30 cellular contexts compared by ENCODE assay signal in the genomic region with DNA sequence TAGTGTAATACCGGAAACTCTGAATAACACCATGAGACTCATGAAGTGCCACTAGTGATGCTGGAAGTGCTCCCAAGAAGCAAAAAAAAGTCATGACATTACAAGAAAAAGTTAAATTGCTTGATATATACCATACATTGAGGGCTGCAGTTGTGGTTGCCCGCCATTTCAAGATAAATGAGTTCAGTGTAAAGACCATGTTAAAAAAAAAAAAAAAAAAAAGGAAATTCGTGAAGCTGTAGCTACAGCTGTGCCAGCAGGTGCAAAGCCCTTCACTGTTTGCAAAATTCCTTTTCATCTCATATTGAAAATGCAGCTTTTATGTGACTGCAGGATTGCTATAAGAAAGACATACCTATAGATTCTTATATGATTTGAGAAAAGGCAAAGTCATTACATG.
"Had no signal": no experiment of that assay in that cellular context is flagged by ENCODE, and none has a peak within 500 bp of the region (broad histone marks: within the 10 kb centered on the region; RNA-seq: fewer than 3 reads in every experiment).

No MANE protein-coding gene starts in this region.

- H3K4me1 ChIP-seq: pancreas, prostate gland, right atrium auricular region, right lobe of liver, suprapubic skin, testis, tibial artery, transverse colon, upper lobe of right lung, uterus had no signal

- H3K4me1 Mint-ChIP-seq: stimulated activated memory B cell treated with anti-CD40 and anti-IgM and Interleukin-4, amounts not matched to agents 10 μg/mL and 1 μg/mL and 100 μg/mL, for 72 hours; stimulated activated naive CD8-positive, alpha-beta T cell treated with anti-CD3 and anti-CD28 coated beads, Interleukin-15, amount 100 ng/mL, for 72 hours had no signal

- H3K27me3 Mint-ChIP-seq: naive thymus-derived CD8-positive, alpha-beta T cell; natural killer cell treated with Interleukin-12 subunit alpha and Interleukin-12 subunit beta and Interleukin-15 and Interleukin-18, amount 100 ng/mL, for 72 hours; stimulated activated memory B cell treated with anti-CD40 and anti-IgM and Interleukin-4, amounts not matched to agents 10 μg/mL and 1 μg/mL and 100 μg/mL, for 72 hours; stimulated activated naive CD8-positive, alpha-beta T cell treated with anti-CD3 and anti-CD28 coated beads, Interleukin-15, amount 100 ng/mL, for 72 hours; type B pancreatic cell had no signal

- H3K4me3 Mint-ChIP-seq: naive thymus-derived CD8-positive, alpha-beta T cell; natural killer cell treated with Interleukin-12 subunit alpha and Interleukin-12 subunit beta and Interleukin-15 and Interleukin-18, amount 100 ng/mL, for 72 hours; nephron progenitor cell; neural crest cell; stimulated activated memory B cell treated with anti-CD40 and anti-IgM and Interleukin-4, amounts not matched to agents 10 μg/mL and 1 μg/mL and 100 μg/mL, for 72 hours; stimulated activated naive CD8-positive, alpha-beta T cell treated with anti-CD3 and anti-CD28 coated beads, Interleukin-15, amount 100 ng/mL, for 72 hours; type B pancreatic cell had no signal

- H3K36me3 ChIP-seq: neutrophil, pancreas, prostate gland, right atrium auricular region, right lobe of liver, sigmoid colon, suprapubic skin, tibial artery, transverse colon, upper lobe of right lung, uterus had no signal

- H3K9me3 ChIP-seq: neutrophil, pancreas, prostate gland, right atrium auricular region, right lobe of liver, sigmoid colon, suprapubic skin, testis, tibial artery, transverse colon, upper lobe of right lung, uterus had no signal

- H3K27ac ChIP-seq: neutrophil, pancreas, prostate gland, right atrium auricular region, right lobe of liver, sigmoid colon, suprapubic skin, testis, tibial artery, transverse colon, upper lobe of right lung, uterus had no signal

- H3K36me3 Mint-ChIP-seq: natural killer cell treated with Interleukin-12 subunit alpha and Interleukin-12 subunit beta and Interleukin-15 and Interleukin-18, amount 100 ng/mL, for 72 hours had no signal

- H3K9me3 Mint-ChIP-seq: naive thymus-derived CD8-positive, alpha-beta T cell; natural killer cell treated with Interleukin-12 subunit alpha and Interleukin-12 subunit beta and Interleukin-15 and Interleukin-18, amount 100 ng/mL, for 72 hours; stimulated activated memory B cell treated with anti-CD40 and anti-IgM and Interleukin-4, amounts not matched to agents 10 μg/mL and 1 μg/mL and 100 μg/mL, for 72 hours; stimulated activated naive CD8-positive, alpha-beta T cell treated with anti-CD3 and anti-CD28 coated beads, Interleukin-15, amount 100 ng/mL, for 72 hours; type B pancreatic cell had no signal

- H3K27ac Mint-ChIP-seq: naive thymus-derived CD8-positive, alpha-beta T cell; natural killer cell treated with Interleukin-12 subunit alpha and Interleukin-12 subunit beta and Interleukin-15 and Interleukin-18, amount 100 ng/mL, for 72 hours; nephron progenitor cell; stimulated activated memory B cell treated with anti-CD40 and anti-IgM and Interleukin-4, amounts not matched to agents 10 μg/mL and 1 μg/mL and 100 μg/mL, for 72 hours; stimulated activated naive CD8-positive, alpha-beta T cell treated with anti-CD3 and anti-CD28 coated beads, Interleukin-15, amount 100 ng/mL, for 72 hours; type B pancreatic cell had no signal

- H3K27me3 ChIP-seq: neutrophil, pancreas, right atrium auricular region, right lobe of liver, sigmoid colon, suprapubic skin, testis, tibial artery, transverse colon, upper lobe of right lung, uterus had no signal

- DNase-seq: naive thymus-derived CD8-positive, alpha-beta T cell; nephron progenitor cell; nucleus accumbens; pancreas; retina; right lobe of liver; sigmoid colon; small intestine; stimulated activated CD4-positive, alpha-beta T cell treated with anti-CD3 and anti-CD28 coated beads, Interleukin-12 subunit alpha, Interleukin-12 subunit beta, amount 100 ng/mL, for 4 hours; stimulated activated CD4-positive, alpha-beta T cell treated with anti-CD3 and anti-CD28 coated beads, Interleukin-1b, Interleukin-23, amount 100 ng/mL, for 48 hours; stimulated activated CD4-positive, alpha-beta T cell treated with anti-CD3 and anti-CD28 coated beads, Interleukin-4, amount 100 ng/mL, for 1 hour; stimulated activated CD4-positive, alpha-beta T cell treated with anti-CD3 and anti-CD28 coated beads, Interleukin-4, amount 100 ng/mL, for 4 hours; stimulated activated CD8-positive, alpha-beta memory T cell treated with anti-CD3 and anti-CD28 coated beads, Interleukin-4, amount 100 ng/mL, for 48 hours; stimulated activated naive CD4-positive, alpha-beta T cell; stimulated activated naive CD8-positive, alpha-beta T cell treated with anti-CD3 and anti-CD28 coated beads, Interleukin-15, amount 100 ng/mL, for 72 hours; stimulated activated naive CD8-positive, alpha-beta T cell treated with anti-CD3 and anti-CD28 coated beads, Interleukin-15, Interleukin-2, amounts not matched to agents 100 U/mL and 50 U/mL, for 24 hours; substantia nigra; testis; tibial artery; transverse colon; upper lobe of right lung; uterus had no signal

- H3K4me3 ChIP-seq: pancreas, prostate gland, right atrium auricular region, right lobe of liver, sigmoid colon, suprapubic skin, testis, tibial artery, transverse colon, upper lobe of right lung, uterus had no signal

- ATAC-seq: naive thymus-derived CD8-positive, alpha-beta T cell; natural killer cell treated with Interleukin-12 subunit alpha and Interleukin-12 subunit beta and Interleukin-15 and Interleukin-18, amount 100 ng/mL, for 72 hours; pancreas; right lobe of liver; stimulated activated memory B cell treated with anti-CD40 and anti-IgM and Interleukin-4, amounts not matched to agents 10 μg/mL and 1 μg/mL and 100 μg/mL, for 72 hours; stimulated activated naive CD8-positive, alpha-beta T cell treated with anti-CD3 and anti-CD28 coated beads, Interleukin-15, amount 100 ng/mL, for 72 hours; stimulated activated naive CD8-positive, alpha-beta T cell treated with anti-CD3 and anti-CD28 coated beads, Interleukin-15, Interleukin-2, amounts not matched to agents 100 U/mL and 50 U/mL, for 24 hours; upper lobe of right lung had no signal
